ENCODE assay signal across 32 cellular contexts in genomic region chr12:24928131-24928530, GRCh38.
"Had no signal": no experiment of that assay in that cellular context is flagged by ENCODE, and none has a peak within 500 bp of the region (broad histone marks: within the 10 kb centered on the region; RNA-seq: fewer than 3 reads in every experiment).

No MANE protein-coding gene starts in this region.

- H3K4me3 Mint-ChIP-seq: activated naive CD8-positive, alpha-beta T cell; activated T-cell treated with anti-CD3 and anti-CD28 coated beads, Interleukin-2, amount 50 U/mL, for 72 hours; central memory CD8-positive, alpha-beta T cell; dendritic cell treated with granulocyte-macrophage colony-stimulating factor and Interleukin-4, amounts not matched to agents 40 ng/mL and 50 ng/mL, for 4 days; immature natural killer cell; naive B cell; nephron progenitor cell; stimulated activated memory B cell treated with anti-CD40 and anti-IgM and Interleukin-4, amounts not matched to agents 10 μg/mL and 1 μg/mL and 100 μg/mL, for 72 hours; stimulated activated naive CD8-positive, alpha-beta T cell treated with anti-CD3 and anti-CD28 coated beads, Interleukin-15, amount 100 ng/mL, for 72 hours; T-helper 17 cell had no signal

- H3K27me3 ChIP-seq: gastrocnemius medialis, hepatocyte, ovary, upper lobe of left lung, vagina had no signal

- FAIRE-seq: bronchial epithelial cell, kidney had no signal

- H3K27me3 Mint-ChIP-seq: naive B cell; stimulated activated memory B cell treated with anti-CD40 and anti-IgM and Interleukin-4, amounts not matched to agents 10 μg/mL and 1 μg/mL and 100 μg/mL, for 72 hours had no signal

- H3K9me3 ChIP-seq: gastrocnemius medialis, ovary, prostate gland, upper lobe of left lung, vagina had no signal

- H3K36me3 Mint-ChIP-seq: immature natural killer cell; naive B cell; stimulated activated memory B cell treated with anti-CD40 and anti-IgM and Interleukin-4, amounts not matched to agents 10 μg/mL and 1 μg/mL and 100 μg/mL, for 72 hours had no signal

- H3K4me3 ChIP-seq: gastrocnemius medialis, hepatocyte, ovary, prostate gland, smooth muscle cell, upper lobe of left lung, vagina had no signal

- H2AFZ ChIP-seq: hepatocyte had no signal

- H3K4me2 ChIP-seq: hepatocyte, smooth muscle cell had no signal

- H3K4me1 ChIP-seq: gastrocnemius medialis, prostate gland, upper lobe of left lung, vagina had no signal

- H3K4me1 Mint-ChIP-seq: central memory CD8-positive, alpha-beta T cell; immature natural killer cell; nephron progenitor cell had no signal

- H3K27ac ChIP-seq: gastrocnemius medialis, hepatocyte, ovary, prostate gland, upper lobe of left lung, vagina had no signal

- H3K27ac Mint-ChIP-seq: activated naive CD8-positive, alpha-beta T cell; activated T-cell treated with anti-CD3 and anti-CD28 coated beads, Interleukin-2, amount 50 U/mL, for 72 hours; dendritic cell treated with granulocyte-macrophage colony-stimulating factor and Interleukin-4, amounts not matched to agents 40 ng/mL and 50 ng/mL, for 4 days; immature natural killer cell; nephron progenitor cell; stimulated activated memory B cell treated with anti-CD40 and anti-IgM and Interleukin-4, amounts not matched to agents 10 μg/mL and 1 μg/mL and 100 μg/mL, for 72 hours; stimulated activated naive CD8-positive, alpha-beta T cell treated with anti-CD3 and anti-CD28 coated beads, Interleukin-15, amount 100 ng/mL, for 72 hours; T-helper 17 cell had no signal

- H3K9me3 Mint-ChIP-seq: activated T-cell treated with anti-CD3 and anti-CD28 coated beads, Interleukin-2, amount 50 U/mL, for 72 hours; central memory CD8-positive, alpha-beta T cell; dendritic cell treated with granulocyte-macrophage colony-stimulating factor and Interleukin-4, amounts not matched to agents 40 ng/mL and 50 ng/mL, for 4 days; immature natural killer cell; naive B cell; stimulated activated naive CD8-positive, alpha-beta T cell treated with anti-CD3 and anti-CD28 coated beads, Interleukin-15, amount 100 ng/mL, for 72 hours had no signal

- H3K36me3 ChIP-seq: gastrocnemius medialis, ovary, prostate gland, upper lobe of left lung, vagina had no signal

- DNase-seq: activated CD4-positive, alpha-beta T cell treated with anti-CD3 and anti-CD28 coated beads for 1 hour; activated naive CD4-positive, alpha-beta T cell; activated T-cell treated with anti-CD3 and anti-CD28 coated beads for 4 hours; activated T-cell treated with anti-CD3 and anti-CD28 coated beads, Interleukin-2, amount 50 U/mL, for 72 hours; anterior cingulate cortex; effector CD4-positive, alpha-beta T cell; gastrocnemius medialis; immature natural killer cell; kidney; left colon; mammary epithelial cell; naive B cell; nephron progenitor cell; ovary; retina; stimulated activated CD4-positive, alpha-beta T cell treated with anti-CD3 and anti-CD28 coated beads, Interleukin-1b, Interleukin-23, amount 100 ng/mL, for 48 hours; stimulated activated CD4-positive, alpha-beta T cell treated with anti-CD3 and anti-CD28 coated beads, Interleukin-4, amount 100 ng/mL, for 4 hours; stimulated activated CD8-positive, alpha-beta memory T cell treated with anti-CD3 and anti-CD28 coated beads, Interleukin-4, amount 100 ng/mL, for 48 hours; stimulated activated naive CD8-positive, alpha-beta T cell treated with anti-CD3 and anti-CD28 coated beads, Interleukin-15, amount 100 ng/mL, for 72 hours; substantia nigra; T-helper 17 cell; T1000; upper lobe of left lung had no signal
